ENCODE assay signal across 1 cellular context in genomic region chr9:135275163-135275925, GRCh38.
TF ChIP-seq lines count a peak whose summit lies in the region.

No MANE protein-coding gene starts in this region.

TF ChIP-seq in H1, 55 proteins besides CTCF, POLR2A, EP300 and RAD21:
- TF ChIP-seq RXRA (IDR thresholded peaks at IDR 0.05; ENCODE audit: insufficient read depth, low read depth, low read length) (no peak), HDAC2 (IDR thresholded peaks at IDR 0.05; ENCODE audit: borderline replicate concordance in 1 of 2, low read depth in 2 of 2, low read length in 2 of 2) (no peak), FOSL1 (IDR thresholded peaks at IDR 0.05; ENCODE audit: insufficient read depth, low read depth, low read length) (no peak), CBX8 (IDR thresholded peaks at IDR 0.05; ENCODE audit: borderline replicate concordance, low read depth, low read length) (no peak)
- TF ChIP-seq, protein P1, sequence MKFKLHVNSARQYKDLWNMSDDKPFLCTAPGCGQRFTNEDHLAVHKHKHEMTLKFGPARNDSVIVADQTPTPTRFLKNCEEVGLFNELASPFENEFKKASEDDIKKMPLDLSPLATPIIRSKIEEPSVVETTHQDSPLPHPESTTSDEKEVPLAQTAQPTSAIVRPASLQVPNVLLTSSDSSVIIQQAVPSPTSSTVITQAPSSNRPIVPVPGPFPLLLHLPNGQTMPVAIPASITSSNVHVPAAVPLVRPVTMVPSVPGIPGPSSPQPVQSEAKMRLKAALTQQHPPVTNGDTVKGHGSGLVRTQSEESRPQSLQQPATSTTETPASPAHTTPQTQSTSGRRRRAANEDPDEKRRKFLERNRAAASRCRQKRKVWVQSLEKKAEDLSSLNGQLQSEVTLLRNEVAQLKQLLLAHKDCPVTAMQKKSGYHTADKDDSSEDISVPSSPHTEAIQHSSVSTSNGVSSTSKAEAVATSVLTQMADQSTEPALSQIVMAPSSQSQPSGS (IDR thresholded peaks at IDR 0.05; ENCODE audit: low read length): no peak
